Comparison of ENCODE assay signal across 28 cellular contexts in genomic region chr3:14509796-14510100, GRCh38. TPM values are rescaled to one million over a fixed set of nuclear protein-coding genes. Genes with fewer than 3 reads are reported as not detected.
DNase-seq lines count a peak whose midpoint lies in the region; ATAC-seq and TF ChIP-seq lines count a peak whose summit lies in the region.
"Had no signal": no experiment of that assay in that cellular context is flagged by ENCODE, and none has a peak within 500 bp of the region (broad histone marks: within the 10 kb centered on the region; RNA-seq: fewer than 3 reads in every experiment).

No MANE protein-coding gene starts in this region.

- no peak for ATAC-seq in Right ventricle myocardium superior (ENCODE audit: poor library complexity)
- ATAC-seq in RWPE2 (ENCODE audit: low read depth): no peak

- no peaks in the 10 kb centered on the region for H3K36me3 ChIP-seq in RWPE2 (ENCODE audit: low read depth)
- H3K36me3 ChIP-seq: HAP-1 had no signal

- no peaks in the 10 kb centered on the region for H3K4me1 ChIP-seq in RWPE2 (ENCODE audit: insufficient read depth, poor library complexity, severe bottlenecking)
- H3K4me1 ChIP-seq: HAP-1 had no signal

- H3K4me1 Mint-ChIP-seq in nephron progenitor cell: peaks cover 15% of the 10 kb centered on the region
- H3K4me1 Mint-ChIP-seq: CD14-positive monocyte had no signal

- H3K4me3 Mint-ChIP-seq in nephron progenitor cell: peak overlapping the region; percentile 31
- H3K4me3 Mint-ChIP-seq: CD14-positive monocyte; CD8-positive, alpha-beta memory T cell; HFFc6 had no signal

- intact Hi-C loops in cardiac septum (cut with DNase I): loop anchor here (1.0 to 10.0 kb wide), 3 partner anchors 39 to 275 kb away; no protein-coding TSS in a partner anchor
- intact Hi-C loops in Right ventricle myocardium superior (cut with DNase I): loop anchor here (1.0 to 10.0 kb wide), 2 partner anchors 39 to 405 kb away; no protein-coding TSS in a partner anchor

- H3K27ac ChIP-seq in RWPE2 (ENCODE audit: poor library complexity, severe bottlenecking): no peak overlapping the region
- H3K27ac ChIP-seq: RWPE1 had no signal

- H3K36me3 Mint-ChIP-seq in nephron progenitor cell (ENCODE audit: low read depth): no peaks in the 10 kb centered on the region
- H3K36me3 Mint-ChIP-seq: CD14-positive monocyte; CD8-positive, alpha-beta memory T cell had no signal

- H3K9me3 Mint-ChIP-seq in nephron progenitor cell: no peaks in the 10 kb centered on the region
- H3K9me3 Mint-ChIP-seq: CD8-positive, alpha-beta memory T cell; GM23338; HFFc6 had no signal

- TF ChIP-seq CTCF in RWPE2 (IDR thresholded peaks at IDR 0.05; ENCODE audit: poor library complexity, severe bottlenecking) (no peak), nephron progenitor cell (IDR thresholded peaks at IDR 0.05) (no peak)

- H3K27me3 ChIP-seq in RWPE2 (ENCODE audit: insufficient read depth, poor library complexity, severe bottlenecking): no peaks in the 10 kb centered on the region

- no peak overlapping the region for H3K4me3 ChIP-seq in RWPE2 (ENCODE audit: severe bottlenecking)
- H3K4me3 ChIP-seq: GM12878 had no signal

- H3K27me3 Mint-ChIP-seq in nephron progenitor cell (ENCODE audit: low read depth, poor library complexity): peaks cover 19% of the 10 kb centered on the region

- H3K27ac Mint-ChIP-seq in nephron progenitor cell: no peak overlapping the region
- H3K27ac Mint-ChIP-seq: CD14-positive monocyte, GM23338, HFFc6 had no signal

- H3K9me3 ChIP-seq in RWPE2 (ENCODE audit: severe bottlenecking): no peaks in the 10 kb centered on the region
- H3K9me3 ChIP-seq: HAP-1, SK-N-SH had no signal

- peak; percentile 56 for DNase-seq in cardiac septum (ENCODE audit: low spot score)
- no peak for DNase-seq in Right ventricle myocardium superior
- DNase-seq in RWPE2 (ENCODE audit: low spot score): peak; percentile 44
- DNase-seq in nephron progenitor cell: no peak
- no peak for DNase-seq in NCI-H524 (lab: John Stamatoyannopoulos, UW)
- DNase-seq in mucosa of gallbladder (ENCODE audit: low spot score): no peak
- no peak for DNase-seq in effector CD4-positive, alpha-beta T cell
- DNase-seq: CD8-positive, alpha-beta memory T cell; DMS 273 treated with DMSO at 0.1 percent for 48 hours; DMS79; EL; GDM1; HFFc6; IMR-90; KG1; MM.1S; NCI-H1048; NCI-H1694; NCI-H2029 treated with DMSO at 0.1 percent for 48 hours; NCI-H446 treated with DMSO at 0.1 percent for 48 hours; NCI-H526 treated with DMSO at 0.1 percent for 48 hours; SK-N-SH had no signal

RNA-seq across cellular contexts. Expression of gene GRIP2, which starts 30.4 kb away (rescaled TPM):
- 67.8 TPM for total RNA-seq in cardiac septum
- 40.1 TPM for total RNA-seq in Right ventricle myocardium superior
- 2.1 TPM for total RNA-seq in mucosa of gallbladder
- total RNA-seq: CD8-positive, alpha-beta memory T cell; GM12878; IMR-90; OCI-LY7 had no signal

Comparison
In these comparisons a context has a peak if more than half of its experiments do, and no peak if none do; other contexts are left out.
1. DNase-seq: peak in cardiac septum (single experiment) and RWPE2 (single experiment); none in Right ventricle myocardium superior (single experiment), nephron progenitor cell (single experiment), NCI-H524 (0 of 2), mucosa of gallbladder (single experiment) and effector CD4-positive, alpha-beta T cell (single experiment).
2. RNA of gene GRIP2, which starts 30.4 kb away (total RNA-seq): 67.8 TPM in cardiac septum (single experiment) and 40.1 TPM in Right ventricle myocardium superior (single experiment); 2.1 TPM in mucosa of gallbladder (single experiment); every median in the first group is over 10 times any median in the second.